1 cellular context compared by ENCODE assay signal in genomic region chr10:35364808-35365207, GRCh38.
TF ChIP-seq lines count a peak whose summit lies in the region.

No MANE protein-coding gene starts in this region.

TF ChIP-seq in HepG2, 621 proteins besides CTCF, POLR2A, EP300 and RAD21 (continued from another document and continues in another):
- TF ChIP-seq FOXP1 (IDR thresholded peaks at IDR 0.05) (no peak), FOXP1 (CRISPR knock-in tag; IDR thresholded peaks at IDR 0.05) (peak; percentile 49; the same call in 1 of the 2 replicates), GATA4 (IDR thresholded peaks at IDR 0.05; ENCODE audit: borderline replicate concordance, low read depth) (peak; percentile 43; the same call in 1 of the 2 replicates), ZNF614 (CRISPR knock-in tag; IDR thresholded peaks at IDR 0.05; ENCODE audit: borderline replicate concordance) (peak; percentile 74; the same call in 1 of the 2 replicates), NKX3-1 (CRISPR knock-in tag; IDR thresholded peaks at IDR 0.05) (peak; percentile 81; the same call in 1 of the 2 replicates), TFDP1 (CRISPR knock-in tag; IDR thresholded peaks at IDR 0.05; ENCODE audit: borderline replicate concordance) (peak; percentile 40; the same call in 1 of the 2 replicates), SOX5 (CRISPR knock-in tag; IDR thresholded peaks at IDR 0.05; ENCODE audit: borderline replicate concordance) (peak; percentile 81; the same call in 1 of the 2 replicates), ZNF597 (CRISPR knock-in tag; IDR thresholded peaks at IDR 0.05) (no peak), ZFP1 (CRISPR knock-in tag; IDR thresholded peaks at IDR 0.05) (peak; percentile 59; the same call in 1 of the 2 replicates), CCDC6 (CRISPR knock-in tag; IDR thresholded peaks at IDR 0.05) (no peak), THYN1 (CRISPR knock-in tag; IDR thresholded peaks at IDR 0.05; ENCODE audit: borderline replicate concordance, low read depth) (no peak), HNF4G (IDR thresholded peaks at IDR 0.05; ENCODE audit: borderline replicate concordance, low read depth, low read length) (peak; percentile 99), HNF4G (CRISPR knock-in tag; IDR thresholded peaks at IDR 0.05; ENCODE audit: borderline replicate concordance, low read depth) (peak; percentile 91; the same call in 1 of the 2 replicates), MAFF (IDR thresholded peaks at IDR 0.05; ENCODE audit: low read depth, low read length) (peak; percentile 24; the same call in 1 of the 2 replicates), ZNF3 (CRISPR knock-in tag; IDR thresholded peaks at IDR 0.05) (no peak), ZSCAN5A (CRISPR knock-in tag; IDR thresholded peaks at IDR 0.05; ENCODE audit: borderline replicate concordance) (no peak; the same call in 1 of the 2 replicates), ZNF282 (IDR thresholded peaks at IDR 0.05; ENCODE audit: partially characterized antibody) (no peak), PAXIP1 (CRISPR knock-in tag; conservative IDR thresholded peaks at IDR 0.05) (peak; percentile 97), SAP130 (CRISPR knock-in tag; IDR thresholded peaks at IDR 0.05; ENCODE audit: low read depth) (peak; percentile 73), SRSF4 (IDR thresholded peaks at IDR 0.05; ENCODE audit: low read depth, low read length, poor library complexity, severe bottlenecking) (no peak), PHF5A (CRISPR knock-in tag; IDR thresholded peaks at IDR 0.05; ENCODE audit: low read depth, unreplicated experiment) (no peak), GATAD2A (CRISPR knock-in tag; IDR thresholded peaks at IDR 0.05) (peak; percentile 95), ARNT (IDR thresholded peaks at IDR 0.05) (no peak), GATAD1 (CRISPR knock-in tag; IDR thresholded peaks at IDR 0.05) (0 out of 2 replicates have a peak, but pooled peaks have one; percentile 35), SKI (IDR thresholded peaks at IDR 0.05; ENCODE audit: partially characterized antibody) (peak; percentile 29), ZNF629 (CRISPR knock-in tag; conservative IDR thresholded peaks at IDR 0.05) (0 out of 2 replicates have a peak, but pooled peaks have one; percentile 20), KMT2B (CRISPR knock-in tag; IDR thresholded peaks at IDR 0.05) (no peak; the same call in 1 of the 2 replicates), NFAT5 (CRISPR knock-in tag; IDR thresholded peaks at IDR 0.05) (no peak), FOXK1 (CRISPR knock-in tag; IDR thresholded peaks at IDR 0.05; ENCODE audit: borderline replicate concordance, low read depth) (peak; percentile 63; the same call in 1 of the 2 replicates), TOE1 (CRISPR knock-in tag; IDR thresholded peaks at IDR 0.05) (no peak), ZNF335 (CRISPR knock-in tag; IDR thresholded peaks at IDR 0.05) (no peak), SIN3A (IDR thresholded peaks at IDR 0.05; ENCODE audit: borderline replicate concordance, low read depth, low read length) (0 out of 2 replicates have a peak, but pooled peaks have one; percentile 46), FOXA3 (CRISPR knock-in tag; IDR thresholded peaks at IDR 0.05) (peak; percentile 83), ZNF430 (CRISPR knock-in tag; IDR thresholded peaks at IDR 0.05) (peak; percentile 50; the same call in 1 of the 2 replicates), ZNF816 (CRISPR knock-in tag; IDR thresholded peaks at IDR 0.05; ENCODE audit: borderline replicate concordance) (no peak), SSRP1 (CRISPR knock-in tag; IDR thresholded peaks at IDR 0.05) (no peak), ZBTB20 (CRISPR knock-in tag; IDR thresholded peaks at IDR 0.05; ENCODE audit: borderline replicate concordance, low read depth) (peak; percentile 98), ZNF207 (IDR thresholded peaks at IDR 0.05; ENCODE audit: borderline replicate concordance) (no peak), ZBTB37 (CRISPR knock-in tag; IDR thresholded peaks at IDR 0.05) (peak; percentile 67; the same call in 1 of the 2 replicates)
- TF ChIP-seq, protein P1, sequence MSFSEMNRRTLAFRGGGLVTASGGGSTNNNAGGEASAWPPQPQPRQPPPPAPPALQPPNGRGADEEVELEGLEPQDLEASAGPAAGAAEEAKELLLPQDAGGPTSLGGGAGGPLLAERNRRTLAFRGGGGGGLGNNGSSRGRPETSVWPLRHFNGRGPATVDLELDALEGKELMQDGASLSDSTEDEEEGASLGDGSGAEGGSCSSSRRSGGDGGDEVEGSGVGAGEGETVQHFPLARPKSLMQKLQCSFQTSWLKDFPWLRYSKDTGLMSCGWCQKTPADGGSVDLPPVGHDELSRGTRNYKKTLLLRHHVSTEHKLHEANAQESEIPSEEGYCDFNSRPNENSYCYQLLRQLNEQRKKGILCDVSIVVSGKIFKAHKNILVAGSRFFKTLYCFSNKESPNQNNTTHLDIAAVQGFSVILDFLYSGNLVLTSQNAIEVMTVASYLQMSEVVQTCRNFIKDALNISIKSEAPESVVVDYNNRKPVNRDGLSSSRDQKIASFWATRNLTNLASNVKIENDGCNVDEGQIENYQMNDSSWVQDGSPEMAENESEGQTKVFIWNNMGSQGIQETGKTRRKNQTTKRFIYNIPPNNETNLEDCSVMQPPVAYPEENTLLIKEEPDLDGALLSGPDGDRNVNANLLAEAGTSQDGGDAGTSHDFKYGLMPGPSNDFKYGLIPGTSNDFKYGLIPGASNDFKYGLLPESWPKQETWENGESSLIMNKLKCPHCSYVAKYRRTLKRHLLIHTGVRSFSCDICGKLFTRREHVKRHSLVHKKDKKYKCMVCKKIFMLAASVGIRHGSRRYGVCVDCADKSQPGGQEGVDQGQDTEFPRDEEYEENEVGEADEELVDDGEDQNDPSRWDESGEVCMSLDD (CRISPR knock-in tag; IDR thresholded peaks at IDR 0.05; ENCODE audit: borderline replicate concordance), result no peak
- TF ChIP-seq, protein P2, sequence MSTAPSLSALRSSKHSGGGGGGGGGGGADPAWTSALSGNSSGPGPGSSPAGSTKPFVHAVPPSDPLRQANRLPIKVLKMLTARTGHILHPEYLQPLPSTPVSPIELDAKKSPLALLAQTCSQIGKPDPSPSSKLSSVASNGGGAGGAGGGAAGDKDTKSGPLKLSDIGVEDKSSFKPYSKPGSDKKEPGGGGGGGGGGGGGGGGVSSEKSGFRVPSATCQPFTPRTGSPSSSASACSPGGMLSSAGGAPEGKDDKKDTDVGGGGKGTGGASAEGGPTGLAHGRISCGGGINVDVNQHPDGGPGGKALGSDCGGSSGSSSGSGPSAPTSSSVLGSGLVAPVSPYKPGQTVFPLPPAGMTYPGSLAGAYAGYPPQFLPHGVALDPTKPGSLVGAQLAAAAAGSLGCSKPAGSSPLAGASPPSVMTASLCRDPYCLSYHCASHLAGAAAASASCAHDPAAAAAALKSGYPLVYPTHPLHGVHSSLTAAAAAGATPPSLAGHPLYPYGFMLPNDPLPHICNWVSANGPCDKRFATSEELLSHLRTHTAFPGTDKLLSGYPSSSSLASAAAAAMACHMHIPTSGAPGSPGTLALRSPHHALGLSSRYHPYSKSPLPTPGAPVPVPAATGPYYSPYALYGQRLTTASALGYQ (CRISPR knock-in tag; IDR thresholded peaks at IDR 0.05), result peak; percentile 37; the same call in 1 of the 2 replicates
